Comparison of ENCODE assay signal across 8 cellular contexts in genomic region chr4:47913328-47913727, GRCh38. TPM values are rescaled to one million over a fixed set of nuclear protein-coding genes. Genes with fewer than 3 reads are reported as not detected.
DNase-seq lines count a peak whose midpoint lies in the region; ATAC-seq, FAIRE-seq and TF ChIP-seq lines count a peak whose summit lies in the region.

No MANE protein-coding gene starts in this region.

- CTCF ChIA-PET in Caco-2 (lab: Charles Lee), result no interaction called here

- peaks cover 30% of the 10 kb centered on the region for H3K36me3 Mint-ChIP-seq in Caco-2 (ENCODE audit: insufficient read depth, unreplicated experiment)
- H3K36me3 Mint-ChIP-seq in central memory CD8-positive, alpha-beta T cell (ENCODE audit: insufficient read depth), result peaks cover 15% of the 10 kb centered on the region

- peak overlapping the region; percentile 99 for H3K4me2 ChIP-seq in Loucy (ENCODE audit: low read depth, low read length, poor library complexity, severe bottlenecking)

- peaks cover 6% of the 10 kb centered on the region for H3K4me1 Mint-ChIP-seq in Caco-2 (ENCODE audit: low read depth, unreplicated experiment)
- peaks cover 28% of the 10 kb centered on the region for H3K4me1 Mint-ChIP-seq in central memory CD8-positive, alpha-beta T cell

- POLR2A ChIA-PET in Caco-2 (lab: Charles Lee), result no interaction called here

- peak overlapping the region; percentile 95 for H2AFZ ChIP-seq in Loucy (ENCODE audit: low read length)

- intact Hi-C loops in Caco-2 (cut with micrococcal nuclease; ENCODE audit: unreplicated experiment) (loop anchor here (5.0 kb wide), 2 partner anchors 104 to 946 kb away; partner anchors contain the start of genes CNGA1 and NIPAL1), posterior vena cava (cut with DNase I) (no loop called here)

- H3F3A ChIP-seq in Loucy (ENCODE audit: low read depth), result no peaks in the 10 kb centered on the region

- H4K20me1 ChIP-seq in Loucy (ENCODE audit: insufficient read depth, low read length, poor library complexity, severe bottlenecking), result peaks cover 23% of the 10 kb centered on the region

- H3K9me3 ChIP-seq in Caco-2, result no peaks in the 10 kb centered on the region
- H3K9me3 ChIP-seq in Loucy (ENCODE audit: insufficient read depth, low read depth, low read length), result no peaks in the 10 kb centered on the region
- no peaks in the 10 kb centered on the region for H3K9me3 ChIP-seq in mucosa of stomach (ENCODE audit: control insufficient read depth, low read length)

- no peaks in the 10 kb centered on the region; the same call in 1 of the 2 replicates for H3K36me3 ChIP-seq in Caco-2 (ENCODE audit: control insufficient read depth, insufficient read depth, low read length)
- no peaks in the 10 kb centered on the region for H3K36me3 ChIP-seq in Loucy (ENCODE audit: insufficient read depth, low read length)
- no peaks in the 10 kb centered on the region for H3K36me3 ChIP-seq in mucosa of stomach (ENCODE audit: control insufficient read depth, insufficient read depth, low read length)

- H3K4me3 ChIP-seq in Caco-2 (ENCODE audit: low read depth, low read length) (peak overlapping the region; percentile 87), Loucy (ENCODE audit: low read length, poor library complexity, severe bottlenecking) (peak overlapping the region; percentile 92), mucosa of stomach (ENCODE audit: low read length) (peak overlapping the region; percentile 99)

- H3K9me2 ChIP-seq in Loucy (replicated peaks; ENCODE audit: low read depth, low read length), result no peaks in the 10 kb centered on the region

- no peak for FAIRE-seq in frontal cortex (lab: Jason Lieb, UNC)

- H3K4me3 Mint-ChIP-seq in Caco-2 (ENCODE audit: unreplicated experiment), result peak overlapping the region; percentile 87
- H3K4me3 Mint-ChIP-seq in central memory CD8-positive, alpha-beta T cell, result peak overlapping the region; percentile 93

- H3K79me2 ChIP-seq in Loucy (ENCODE audit: insufficient read depth, low read length), result peaks cover 52% of the 10 kb centered on the region

- BruUV-seq in Caco-2 (replicated peaks; lab: Mats Ljungman, UMichigan), result TSS peak; percentile 59

- peak overlapping the region; percentile 90 for H3K27ac Mint-ChIP-seq in Caco-2 (ENCODE audit: unreplicated experiment)
- peak overlapping the region; percentile 84 for H3K27ac Mint-ChIP-seq in central memory CD8-positive, alpha-beta T cell (ENCODE audit: low read depth)

- no peaks in the 10 kb centered on the region for H3K9me3 Mint-ChIP-seq in Caco-2 (ENCODE audit: unreplicated experiment)
- no peaks in the 10 kb centered on the region for H3K9me3 Mint-ChIP-seq in central memory CD8-positive, alpha-beta T cell

- H3K4me1 ChIP-seq in Caco-2 (peaks cover 7% of the 10 kb centered on the region), Loucy (ENCODE audit: insufficient read depth, low read length, poor library complexity, severe bottlenecking) (peaks cover 38% of the 10 kb centered on the region), mucosa of stomach (ENCODE audit: control insufficient read depth, insufficient read depth, low read length) (peaks cover 6% of the 10 kb centered on the region)

- H3K9ac ChIP-seq in Loucy (ENCODE audit: low read depth, low read length, poor library complexity, severe bottlenecking) (peak overlapping the region; percentile 82), mucosa of stomach (ENCODE audit: low read length) (peak overlapping the region; percentile 90)

- DNase-seq in Caco-2 (peak in 1 of 2 experiments; percentile 4), RPMI8226 (no peak), posterior vena cava (ENCODE audit: low spot score) (no peak), frontal cortex (ENCODE audit: low spot score in 2 of 2) (no peak), D341Med (ENCODE audit: low spot score) (no peak)
- DNase-seq in central memory CD8-positive, alpha-beta T cell (ENCODE audit: low spot score in 2 of 2), result no peak

- ATAC-seq in central memory CD8-positive, alpha-beta T cell (replicated peaks; ENCODE audit: extremely low read depth, poor library complexity, severe bottlenecking), result no peak

- H3K27me3 Mint-ChIP-seq in Caco-2 (ENCODE audit: insufficient read depth, unreplicated experiment), result no peaks in the 10 kb centered on the region
- H3K27me3 Mint-ChIP-seq in central memory CD8-positive, alpha-beta T cell, result no peaks in the 10 kb centered on the region

- H3K27me3 ChIP-seq in Caco-2 (replicated peaks; ENCODE audit: control insufficient read depth, insufficient read depth, low read length) (no peaks in the 10 kb centered on the region), Loucy (ENCODE audit: insufficient read depth, low read length, poor library complexity, severe bottlenecking) (no peaks in the 10 kb centered on the region), mucosa of stomach (ENCODE audit: control insufficient read depth, insufficient read depth, low read length) (no peaks in the 10 kb centered on the region)

- no peak for TF ChIP-seq CTCF in Caco-2 (IDR thresholded peaks at IDR 0.05; ENCODE audit: insufficient read depth in 1 of 2, low read depth in 1 of 2, low read length in 1 of 2, severe bottlenecking in 1 of 2, unreplicated experiment in 1 of 2)
- TF ChIP-seq CTCF in Loucy (conservative IDR thresholded peaks at IDR 0.05; ENCODE audit: low read length), result no peak

RNA-seq across cellular contexts. Expression of gene NFXL1, which starts 1.1 kb away (rescaled TPM):
- total RNA-seq in Caco-2 (2022) (22.5 and 22.8 TPM in 2 replicates), posterior vena cava (10 to 100 TPM in 1 of 2 donors, 1 to 10 TPM in 1; 9.9 to 14.6 TPM), frontal cortex (13.5 TPM)
